Comparison of ENCODE assay signal across 8 cellular contexts in genomic region chr12:43444940-43445564, GRCh38.
DNase-seq lines count a peak whose midpoint lies in the region; ATAC-seq and TF ChIP-seq lines count a peak whose summit lies in the region.

No MANE protein-coding gene starts in this region.

- WGBS in transverse colon (ENCODE audit: low coverage in 1 of 2), 2 donors, result 54 to 74% methylated on average over 2 to 3 of the region's 3 CpGs

- H3K36me3 ChIP-seq in H7 (replicated peaks; ENCODE audit: control insufficient read depth, insufficient read depth, low read length) (no peaks in the 10 kb centered on the region), transverse colon (no peaks in the 10 kb centered on the region)
- H3K36me3 ChIP-seq in effector memory CD4-positive, alpha-beta T cell (ENCODE audit: control insufficient read depth, insufficient read depth, low read length), result no peaks in the 10 kb centered on the region

- DNase-seq in NCI-H2196 (lab: John Stamatoyannopoulos, UW; ENCODE audit: unreplicated experiment) (peak; percentile 59), NCI-H2196 treated with DMSO at 0.1 percent for 48 hours (lab: John Stamatoyannopoulos, UW; ENCODE audit: unreplicated experiment) (no peak), H7 (peak; percentile 13), NCI-H1417 (lab: John Stamatoyannopoulos, UW) (peak; percentile 47 to 79 (median 64)), naive B cell (peak; percentile 18), transverse colon (peak; percentile 17)
- DNase-seq in activated CD4-positive, CD25-positive, alpha-beta regulatory T cell treated with anti-CD3 and anti-CD28 coated beads, Interleukin-2, amount 50 U/mL, for 72 hours, result peak; percentile 37
- DNase-seq in effector memory CD4-positive, alpha-beta T cell, result peak in 2 of 3 donors; percentile 1 to 30

- H3K9me3 Mint-ChIP-seq in naive B cell, result peaks cover 0 to 5% (median 0%) of the 10 kb centered on the region in 7 donors

- no peak overlapping the region for H3K4me3 ChIP-seq in H7 (ENCODE audit: insufficient read depth, low read depth, low read length)
- H3K4me3 ChIP-seq in effector memory CD4-positive, alpha-beta T cell (ENCODE audit: insufficient read depth, low read depth, low read length, poor library complexity, severe bottlenecking), result no peak overlapping the region
- no peak overlapping the region for H3K4me3 ChIP-seq in transverse colon

- no peaks in the 10 kb centered on the region for H3K4me1 ChIP-seq in effector memory CD4-positive, alpha-beta T cell (ENCODE audit: control insufficient read depth, insufficient read depth, low read length, poor library complexity, severe bottlenecking)
- H3K4me1 ChIP-seq in transverse colon, result no peaks in the 10 kb centered on the region

- peaks cover 0 to 4% (median 0%) of the 10 kb centered on the region in 3 donors for H3K27me3 Mint-ChIP-seq in naive B cell

- peak; percentile 31 to 71 (median 40) for TF ChIP-seq CTCF in transverse colon (IDR thresholded peaks at IDR 0.05)

- no peaks in the 10 kb centered on the region for H3K4me1 Mint-ChIP-seq in naive B cell

- in situ Hi-C loops in transverse colon (cut with MboI; ENCODE audit: low pct_ligation_motif_present in 1 of 4, low pct_unique_long_range_greater_than_20kb in 1 of 4, low sequenced_read_pairs in 3 of 4), result loop anchor here in 1 of 4 donors (25.0 kb wide), 1 partner anchor 442 kb away; no protein-coding TSS in a partner anchor

- H3K27ac ChIP-seq in effector memory CD4-positive, alpha-beta T cell (ENCODE audit: insufficient read depth, low read length, poor library complexity, severe bottlenecking), result no peak overlapping the region
- no peak overlapping the region for H3K27ac ChIP-seq in transverse colon

- no peak for TF ChIP-seq POLR2A in transverse colon (IDR thresholded peaks at IDR 0.05)

- no peaks in the 10 kb centered on the region for H3K36me3 Mint-ChIP-seq in naive B cell

- intact Hi-C loops in transverse colon (cut with DNase I; ENCODE audit: low total_unique reads), result no loop called here

- H3K27me3 ChIP-seq in H7 (ENCODE audit: control insufficient read depth, insufficient read depth, low read length), result no peaks in the 10 kb centered on the region
- no peaks in the 10 kb centered on the region for H3K27me3 ChIP-seq in effector memory CD4-positive, alpha-beta T cell (replicated peaks; ENCODE audit: control insufficient read depth, insufficient read depth, low read length, poor library complexity, severe bottlenecking)
- no peaks in the 10 kb centered on the region for H3K27me3 ChIP-seq in transverse colon

- no peak overlapping the region for H3K27ac Mint-ChIP-seq in naive B cell

- H3K4me3 Mint-ChIP-seq in naive B cell, result no peak overlapping the region

- no peak for TF ChIP-seq EP300 in transverse colon (IDR thresholded peaks at IDR 0.05; ENCODE audit: low read depth)

- peak in 1 of 2 donors; percentile 28 for ATAC-seq in naive B cell (ENCODE audit: low read depth in 2 of 2)

- no peaks in the 10 kb centered on the region for H3K9me3 ChIP-seq in effector memory CD4-positive, alpha-beta T cell (ENCODE audit: control insufficient read depth, low read length)
- no peaks in the 10 kb centered on the region for H3K9me3 ChIP-seq in transverse colon
